ENCODE assay signal across 8 cellular contexts in genomic region chr9:126860077-126860756, GRCh38. TPM values are rescaled to one million over a fixed set of nuclear protein-coding genes. Genes with fewer than 3 reads are reported as not detected.
DNase-seq lines count a peak whose midpoint lies in the region; ATAC-seq, FAIRE-seq and TF ChIP-seq lines count a peak whose summit lies in the region.

Gene ZBTB34 (plus strand): TSS chr9:126860639. CDS start chr9:126879400, 18,761 bp downstream.

- no peaks in the 10 kb centered on the region for H3K27me3 ChIP-seq in HCT116 (ENCODE audit: insufficient read depth, low read length)

- POLR2A ChIA-PET in HCT116 (lab: Charles Lee), result no interaction called here

- DNase-seq in GM12892 (ENCODE audit: insufficient read length), result peak; percentile 63
- DNase-seq in HCT116 (ENCODE audit: low read depth, low spot score), result peak; percentile 6
- DNase-seq in MV-4-11 (lab: John Stamatoyannopoulos, UW), result peak; percentile 38
- DNase-seq in T47D (ENCODE audit: low read depth in 1 of 2, low spot score in 1 of 2), result peak; percentile 37 to 75
- peak; percentile 25 for DNase-seq in iris pigment epithelial cell (ENCODE audit: low read depth)
- peak; percentile 73 for DNase-seq in stimulated activated CD4-positive, alpha-beta T cell treated with anti-CD3 and anti-CD28 coated beads, Interleukin-15, amount 100 ng/mL, for 24 hours
- DNase-seq in amniotic stem cell (lab: John Stamatoyannopoulos, UW), result no peak

- peak; percentile 9 for FAIRE-seq in GM12892 (lab: Jason Lieb, UNC)

- no peaks in the 10 kb centered on the region for H3K9me3 ChIP-seq in HCT116 (ENCODE audit: control insufficient read depth in 1 of 2, insufficient read depth in 1 of 2, low read depth in 1 of 2, low read length in 2 of 2)

- no peaks in the 10 kb centered on the region for H3K9me2 ChIP-seq in HCT116 (ENCODE audit: insufficient read depth)

- H3K9ac ChIP-seq in HCT116 (ENCODE audit: low read length), result peak within 1 kb of the TSS; percentile 63

- RAD21 ChIA-PET in HCT116 (lab: Charles Lee; ENCODE audit: low non-redundant PET in 1 of 2, low total read pairs in 2 of 2, uncharacterized antibody in 2 of 2, unreplicated experiment in 2 of 2), result no interaction called here

- intact Hi-C loops in HCT116 (cut with micrococcal nuclease), result no loop called here

- TF ChIP-seq POLR2A in GM12892 (IDR thresholded peaks at IDR 0.05; ENCODE audit: low read depth, low read length) (peak; percentile 86; the same call in 1 of the 2 replicates), HCT116 (IDR thresholded peaks at IDR 0.05; ENCODE audit: borderline replicate concordance, extremely low read depth, insufficient read depth, insufficient read length) (no peak)

- H2AFZ ChIP-seq in HCT116 (ENCODE audit: low read depth, low read length, poor library complexity, severe bottlenecking), result no peak within 1 kb of the TSS

- ATAC-seq in HCT116, result peak; percentile 79

- peak; percentile 54 to 97 (median 94) for TF ChIP-seq CTCF in HCT116 (IDR thresholded peaks at IDR 0.05 in 2 of 3, conservative IDR thresholded peaks at IDR 0.05 in 1 of 3; ENCODE audit: borderline replicate concordance in 1 of 3, insufficient read depth in 1 of 3, low read depth in 2 of 3, low read length in 2 of 3)
- peak; percentile 99 for TF ChIP-seq CTCF in VCaP (conservative IDR thresholded peaks at IDR 0.05)

- peaks cover 39% of the 10 kb centered on the region for H3K79me2 ChIP-seq in HCT116 (ENCODE audit: insufficient read depth, low read length)

- peak within 1 kb of the TSS; percentile 93 for H3K4me2 ChIP-seq in HCT116 (ENCODE audit: low read length)

- H3K4me1 ChIP-seq in HCT116 (ENCODE audit: control insufficient read depth in 1 of 2, insufficient read depth in 2 of 2, low read length in 2 of 2), result peaks cover 7 to 20% of the 10 kb centered on the region in 2 experiments; a peak in 3 of 4 replicates

- H3K27ac ChIP-seq in HCT116 (ENCODE audit: low read depth, low read length) (peak within 1 kb of the TSS; percentile 90), VCaP (peak within 1 kb of the TSS; percentile 95)

- no peaks in the 10 kb centered on the region for H4K20me1 ChIP-seq in HCT116 (ENCODE audit: insufficient read depth)

- TSS peak; percentile 56 for BruUV-seq in HCT116 (replicated peaks; lab: Mats Ljungman, UMichigan)

- peaks cover 4 to 8% of the 10 kb centered on the region in 2 experiments; a peak in 1 of 4 replicates for H3K36me3 ChIP-seq in HCT116 (ENCODE audit: control insufficient read depth in 1 of 2, insufficient read depth in 2 of 2, low read length in 2 of 2)

- in situ Hi-C loops in T47D (cut with HindIII; ENCODE audit: low pct_unique_long_range_greater_than_20kb, low sequenced_read_pairs), result no loop called here

- CTCF ChIA-PET in HCT116 (lab: Charles Lee), result interaction anchor here (0.6 to 2.2 kb wide), 9 partner anchors 9 to 680 kb away, joined by 3 to 6 read pairs (median 3); no protein-coding TSS in a partner anchor

- TF ChIP-seq RAD21 in HCT116 (IDR thresholded peaks at IDR 0.05; ENCODE audit: low read depth), result no peak; the same call in 1 of the 2 replicates

- H3K4me3 ChIP-seq in HCT116 (replicated peaks in 1 of 2; ENCODE audit: low read depth in 1 of 2, low read length in 2 of 2), result peak within 1 kb of the TSS; percentile 57 to 89

TF ChIP-seq in HCT116, 20 proteins besides CTCF, POLR2A, EP300 and RAD21:
- TF ChIP-seq TCF7L2 (IDR thresholded peaks at IDR 0.05; ENCODE audit: borderline replicate concordance, extremely low read depth, insufficient read depth, insufficient read length) (peak; percentile 11), EZH2phosphoT487 (IDR thresholded peaks at IDR 0.05; ENCODE audit: borderline replicate concordance) (no peak), SIN3A (IDR thresholded peaks at IDR 0.05; ENCODE audit: low read depth) (no peak), POLR2AphosphoS5 (IDR thresholded peaks at IDR 0.05; ENCODE audit: low read depth, low read length) (peak; percentile 66), EGR1 (IDR thresholded peaks at IDR 0.05; ENCODE audit: low read depth) (peak; percentile 87), YY1 (IDR thresholded peaks at IDR 0.05; ENCODE audit: extremely low read depth, insufficient replicate concordance, low read depth, low read length) (peak; percentile 49), ZBTB33 (IDR thresholded peaks at IDR 0.05; ENCODE audit: extremely low read depth, insufficient replicate concordance, low read length) (peak; percentile 33)

RNA-seq across cellular contexts. Expression of gene ZBTB34, which starts in this region (rescaled TPM):
- polyA plus RNA-seq in GM12892 (2012; ENCODE audit: missing spikeins), result 3.3 TPM
- total RNA-seq in HCT116 (2021; ENCODE audit: unreplicated experiment), result 5.6 TPM
- 1.9 and 2.4 TPM in 2 replicates for polyA plus RNA-seq in HCT116 (2012)
